7 cellular contexts compared by ENCODE assay signal in genomic region chr9:33160446-33160845, GRCh38. TPM values are rescaled to one million over a fixed set of nuclear protein-coding genes. Genes with fewer than 3 reads are reported as not detected.
DNase-seq lines count a peak whose midpoint lies in the region; ATAC-seq and TF ChIP-seq lines count a peak whose summit lies in the region.
"Not testable (repeated sequence)": the region's sequence is repeated elsewhere in the genome, so short reads cannot be mapped to it uniquely, and the experiment has no call there.

No MANE protein-coding gene starts in this region.

- not testable (repeated sequence) for H3K36me3 ChIP-seq in SJCRH30, right atrium auricular region, spleen

- H3K4me1 Mint-ChIP-seq in activated T-helper 17 cell treated with anti-CD3 and anti-CD28 coated beads, Interleukin-2, amount 50 U/mL, for 72 hours = peaks cover 59% of the 10 kb centered on the region
- peaks cover 60 to 97% (median 93%) of the 10 kb centered on the region in 4 donors for H3K4me1 Mint-ChIP-seq in naive thymus-derived CD8-positive, alpha-beta T cell

- peaks cover 61% of the 10 kb centered on the region for H3K4me1 ChIP-seq in SJCRH30
- H3K4me1 ChIP-seq in right atrium auricular region = peaks cover 0 to 93% of the 10 kb centered on the region in 2 donors
- H3K4me1 ChIP-seq in spleen = peaks cover 77 to 100% (median 99%) of the 10 kb centered on the region in 6 donors

- ATAC-seq in activated T-helper 17 cell treated with anti-CD3 and anti-CD28 coated beads, Interleukin-2, amount 50 U/mL, for 72 hours (replicated peaks); naive thymus-derived CD8-positive, alpha-beta T cell: not testable (repeated sequence)

- not testable (repeated sequence) for DNase-seq in GM12865 (ENCODE audit: low read depth); SJCRH30; naive thymus-derived CD8-positive, alpha-beta T cell; spleen
- DNase-seq in coronary artery (ENCODE audit: low spot score) (peak; percentile 58), right atrium auricular region (ENCODE audit: low spot score) (peak; percentile 58)

- H3K27ac Mint-ChIP-seq in activated T-helper 17 cell treated with anti-CD3 and anti-CD28 coated beads, Interleukin-2, amount 50 U/mL, for 72 hours = peak overlapping the region; percentile 99
- peak overlapping the region; percentile 92 to 98 (median 97) for H3K27ac Mint-ChIP-seq in naive thymus-derived CD8-positive, alpha-beta T cell

- not testable (repeated sequence) for H3K9me3 Mint-ChIP-seq in activated T-helper 17 cell treated with anti-CD3 and anti-CD28 coated beads, Interleukin-2, amount 50 U/mL, for 72 hours; naive thymus-derived CD8-positive, alpha-beta T cell

- H3K4me3 ChIP-seq in GM12865 (ENCODE audit: low read depth, low read length) = peak overlapping the region; percentile 42
- H3K4me3 ChIP-seq in SJCRH30 = not testable (repeated sequence)
- H3K4me3 ChIP-seq in coronary artery = peak overlapping the region; percentile 2
- peak overlapping the region in 1 of 2 donors; percentile 12 for H3K4me3 ChIP-seq in right atrium auricular region
- H3K4me3 ChIP-seq in spleen = peak overlapping the region in 1 of 8 donors; percentile 81

- H3K27ac ChIP-seq in SJCRH30 (peak overlapping the region; percentile 65), coronary artery (peak overlapping the region; percentile 90 to 99), right atrium auricular region (peak overlapping the region; percentile 99), spleen (peak overlapping the region; percentile 86 to 99 (median 98))

- H3K4me3 Mint-ChIP-seq in activated T-helper 17 cell treated with anti-CD3 and anti-CD28 coated beads, Interleukin-2, amount 50 U/mL, for 72 hours = peak overlapping the region; percentile 100
- peak overlapping the region; percentile 6 to 91 (median 76) for H3K4me3 Mint-ChIP-seq in naive thymus-derived CD8-positive, alpha-beta T cell

- H3K9me3 ChIP-seq in SJCRH30 (replicated peaks); right atrium auricular region; spleen: not testable (repeated sequence)

- 63 to 75% (median 68%) methylated on average over 9 of the region's 9 CpGs for WGBS in spleen, 5 donors

- TF ChIP-seq CTCF in GM12865 (IDR thresholded peaks at IDR 0.05; ENCODE audit: insufficient read depth, low read depth, low read length, missing control alignments); coronary artery (IDR thresholded peaks at IDR 0.05); right atrium auricular region (IDR thresholded peaks at IDR 0.05); spleen (IDR thresholded peaks at IDR 0.05 in 8 of 11, conservative IDR thresholded peaks at IDR 0.05 in 3 of 11): not testable (repeated sequence)

- H3K36me3 Mint-ChIP-seq in activated T-helper 17 cell treated with anti-CD3 and anti-CD28 coated beads, Interleukin-2, amount 50 U/mL, for 72 hours (ENCODE audit: low read depth) = peaks cover 22% of the 10 kb centered on the region
- not testable (repeated sequence) for H3K36me3 Mint-ChIP-seq in naive thymus-derived CD8-positive, alpha-beta T cell

- POLR2A ChIA-PET in naive thymus-derived CD8-positive, alpha-beta T cell (lab: Charles Lee) = interaction anchor here (0.7 to 5.6 kb wide), 6 partner anchors 9 to 87 kb away, joined by 3 to 63 read pairs (median 4); no protein-coding TSS in a partner anchor

- TF ChIP-seq POLR2A in spleen (IDR thresholded peaks at IDR 0.05) = not testable (repeated sequence)

- intact Hi-C loops in spleen (cut with DNase I; ENCODE audit: low total_unique reads) = not testable (repeated sequence)

- not testable (repeated sequence) for H3K27me3 ChIP-seq in SJCRH30; right atrium auricular region; spleen (replicated peaks in 1 of 7)

- H3K27me3 Mint-ChIP-seq in activated T-helper 17 cell treated with anti-CD3 and anti-CD28 coated beads, Interleukin-2, amount 50 U/mL, for 72 hours; naive thymus-derived CD8-positive, alpha-beta T cell: not testable (repeated sequence)

RNA-seq across cellular contexts. Expression of gene B4GALT1, which starts 6.7 kb away (rescaled TPM):
- 14.0 and 15.7 TPM in 2 replicates for total RNA-seq in SJCRH30 (2014; rRNA removed; shearing (Covaris generic))
- total RNA-seq in activated T-helper 17 cell treated with anti-CD3 and anti-CD28 coated beads, Interleukin-2, amount 50 U/mL, for 72 hours = 10 to 100 TPM; 45.4 to 57.9 TPM
- total RNA-seq in right atrium auricular region = 10 to 100 TPM; 57.6 to 76.1 TPM
- total RNA-seq in naive thymus-derived CD8-positive, alpha-beta T cell = 10 to 100 TPM; 28.7 to 30.8 TPM
- polyA plus RNA-seq in naive thymus-derived CD8-positive, alpha-beta T cell = 10 to 100 TPM; 15.1 to 24.2 (median 18.6) TPM
- 100 to 1,000 TPM in 2 of 7 donors, 10 to 100 TPM in 5; 75.1 to 111 (median 91.4) TPM for total RNA-seq in spleen
- polyA plus RNA-seq in spleen = 10 to 100 TPM; 18.1 to 29.5 (median 25.4) TPM
